ENCODE assay signal across 15 cellular contexts in genomic region chr13:43730642-43731041, GRCh38. TPM values are rescaled to one million over a fixed set of nuclear protein-coding genes. Genes with fewer than 3 reads are reported as not detected.
A peak's percentile ranks its signal among the peaks of the same experiment; 100 is the strongest.
DNase-seq lines count a peak whose midpoint lies in the region; ATAC-seq and TF ChIP-seq lines count a peak whose summit lies in the region.
"Had no signal": no experiment of that assay in that cellular context is flagged by ENCODE, and none has a peak within 500 bp of the region (broad histone marks: within the 10 kb centered on the region; RNA-seq: fewer than 3 reads in every experiment).

No MANE protein-coding gene starts in this region.

- H3K4me1 ChIP-seq in left ventricle myocardium inferior, result peaks cover 11% of the 10 kb centered on the region
- peaks cover 0 to 50% (median 33%) of the 10 kb centered on the region in 4 donors for H3K4me1 ChIP-seq in sigmoid colon

- H3K4me3 Mint-ChIP-seq in T-cell, result no peak overlapping the region
- H3K4me3 Mint-ChIP-seq: activated CD8-positive, alpha-beta memory T cell treated with anti-CD3 and anti-CD28 coated beads, Interleukin-2, amount 10 ng/mL, durations not matched to agents 7 days and 5 days; CD4-positive, alpha-beta T cell had no signal

- H3K27me3 ChIP-seq in left ventricle myocardium inferior (ENCODE audit: low read depth) (no peaks in the 10 kb centered on the region), sigmoid colon (no peaks in the 10 kb centered on the region)

- intact Hi-C loops in left ventricle myocardium inferior (cut with micrococcal nuclease), result no loop called here
- intact Hi-C loops in sigmoid colon (cut with DNase I), result no loop called here
- intact Hi-C loops in posterior vena cava (cut with DNase I), result no loop called here

- H3K9me3 Mint-ChIP-seq in T-cell, result no peaks in the 10 kb centered on the region
- H3K9me3 Mint-ChIP-seq: activated naive CD4-positive, alpha-beta T cell treated with anti-CD3 and anti-CD28 coated beads, Interleukin-2, amount 50 U/mL, for 72 hours; CD4-positive, alpha-beta T cell had no signal

- H3K27ac Mint-ChIP-seq in T-cell, result no peak overlapping the region
- H3K27ac Mint-ChIP-seq: activated CD8-positive, alpha-beta memory T cell treated with anti-CD3 and anti-CD28 coated beads, Interleukin-2, amount 10 ng/mL, durations not matched to agents 7 days and 5 days; activated naive CD4-positive, alpha-beta T cell treated with anti-CD3 and anti-CD28 coated beads, Interleukin-2, amount 50 U/mL, for 72 hours; CD4-positive, alpha-beta T cell had no signal

- DNase-seq in HCEC 1CT (peak; percentile 96), amniotic epithelial cell (ENCODE audit: low read depth) (peak; percentile 45), left ventricle myocardium inferior (no peak), sigmoid colon (peak; percentile 84), H4 (ENCODE audit: low spot score) (no peak), T-cell (no peak), posterior vena cava (ENCODE audit: low spot score) (no peak)
- DNase-seq in central memory CD4-positive, alpha-beta T cell, result no peak
- DNase-seq: activated CD8-positive, alpha-beta memory T cell treated with anti-CD3 and anti-CD28 coated beads, Interleukin-2, amount 10 ng/mL, durations not matched to agents 7 days and 5 days; CD4-positive, alpha-beta T cell; midbrain; NCI-H446 treated with DMSO at 0.1 percent for 48 hours; right cardiac atrium; substantia nigra had no signal

- TF ChIP-seq EP300 in sigmoid colon (IDR thresholded peaks at IDR 0.05), result no peak

- H3K4me3 ChIP-seq in left ventricle myocardium inferior, result no peak overlapping the region
- no peak overlapping the region for H3K4me3 ChIP-seq in sigmoid colon

- H3K27me3 Mint-ChIP-seq in T-cell, result peaks cover 8 to 9% of the 10 kb centered on the region in 2 donors

- WGBS in sigmoid colon, 2 donors, result 75 to 83% methylated on average over 3 of the region's 3 CpGs

- H3K27ac ChIP-seq in left ventricle myocardium inferior (replicated peaks) (peak overlapping the region; percentile 24), sigmoid colon (peak overlapping the region in 3 of 4 donors; percentile 38 to 46 (median 44))

- TF ChIP-seq CTCF in left ventricle myocardium inferior (IDR thresholded peaks at IDR 0.05; ENCODE audit: borderline replicate concordance) (no peak), sigmoid colon (IDR thresholded peaks at IDR 0.05) (no peak)

- H3K36me3 Mint-ChIP-seq in T-cell, result no peaks in the 10 kb centered on the region
- H3K36me3 Mint-ChIP-seq: activated CD8-positive, alpha-beta memory T cell treated with anti-CD3 and anti-CD28 coated beads, Interleukin-2, amount 10 ng/mL, durations not matched to agents 7 days and 5 days; activated naive CD4-positive, alpha-beta T cell treated with anti-CD3 and anti-CD28 coated beads, Interleukin-2, amount 50 U/mL, for 72 hours had no signal

- POLR2A ChIA-PET in T-cell (lab: Charles Lee), result interaction anchor here in 1 of 2 donors (0.6 to 0.7 kb wide), 2 partner anchors 94 to 825 kb away, joined by 3 read pairs; no protein-coding TSS in a partner anchor

- no peak for ATAC-seq in T-cell (replicated peaks in 1 of 4)
- ATAC-seq: activated CD8-positive, alpha-beta memory T cell treated with anti-CD3 and anti-CD28 coated beads, Interleukin-2, amount 10 ng/mL, durations not matched to agents 7 days and 5 days; activated naive CD4-positive, alpha-beta T cell treated with anti-CD3 and anti-CD28 coated beads, Interleukin-2, amount 50 U/mL, for 72 hours had no signal

- no peak for TF ChIP-seq POLR2A in sigmoid colon (IDR thresholded peaks at IDR 0.05)

- H3K9me3 ChIP-seq in left ventricle myocardium inferior (replicated peaks), result no peaks in the 10 kb centered on the region
- no peaks in the 10 kb centered on the region for H3K9me3 ChIP-seq in sigmoid colon

- CTCF ChIA-PET in T-cell (lab: Charles Lee), result no interaction called here

- H3K4me1 Mint-ChIP-seq in T-cell, result no peaks in the 10 kb centered on the region
- H3K4me1 Mint-ChIP-seq: activated CD8-positive, alpha-beta memory T cell treated with anti-CD3 and anti-CD28 coated beads, Interleukin-2, amount 10 ng/mL, durations not matched to agents 7 days and 5 days had no signal

- H3K36me3 ChIP-seq in left ventricle myocardium inferior, result no peaks in the 10 kb centered on the region
- H3K36me3 ChIP-seq in sigmoid colon, result no peaks in the 10 kb centered on the region

RNA-seq across cellular contexts. Expression of gene ENOX1, which starts 56.1 kb away (rescaled TPM):
- 0.60 TPM for total RNA-seq in left ventricle myocardium inferior
- 10 to 100 TPM; 11.1 to 20.2 (median 15.0) TPM for total RNA-seq in sigmoid colon
- polyA plus RNA-seq in sigmoid colon, result 1 to 10 TPM in 2 of 3 donors, under 1 TPM in 1; 0.23 to 1.5 (median 1.2) TPM
- total RNA-seq in H4 (2014; rRNA removed; shearing (Covaris generic)), result 0.64 and 0.86 TPM in 2 replicates
- total RNA-seq in T-cell, result under 1 TPM in 1 of 5 donors, not detected in 4; 0.10 TPM
- 1 to 10 TPM; 2.7 to 5.3 TPM for total RNA-seq in posterior vena cava
- total RNA-seq: CD4-positive, alpha-beta T cell had no signal

Comparison
In these comparisons a context has a peak if more than half of its experiments do, and no peak if none do; other contexts are left out.
1. DNase-seq: peak in HCEC 1CT (single experiment), amniotic epithelial cell (single experiment) and sigmoid colon (single experiment); none in left ventricle myocardium inferior (single experiment), H4 (single experiment), T-cell (0 of 34), posterior vena cava (single experiment) and central memory CD4-positive, alpha-beta T cell (single experiment).